ENCODE assay signal across 7 cellular contexts in the genomic region with DNA sequence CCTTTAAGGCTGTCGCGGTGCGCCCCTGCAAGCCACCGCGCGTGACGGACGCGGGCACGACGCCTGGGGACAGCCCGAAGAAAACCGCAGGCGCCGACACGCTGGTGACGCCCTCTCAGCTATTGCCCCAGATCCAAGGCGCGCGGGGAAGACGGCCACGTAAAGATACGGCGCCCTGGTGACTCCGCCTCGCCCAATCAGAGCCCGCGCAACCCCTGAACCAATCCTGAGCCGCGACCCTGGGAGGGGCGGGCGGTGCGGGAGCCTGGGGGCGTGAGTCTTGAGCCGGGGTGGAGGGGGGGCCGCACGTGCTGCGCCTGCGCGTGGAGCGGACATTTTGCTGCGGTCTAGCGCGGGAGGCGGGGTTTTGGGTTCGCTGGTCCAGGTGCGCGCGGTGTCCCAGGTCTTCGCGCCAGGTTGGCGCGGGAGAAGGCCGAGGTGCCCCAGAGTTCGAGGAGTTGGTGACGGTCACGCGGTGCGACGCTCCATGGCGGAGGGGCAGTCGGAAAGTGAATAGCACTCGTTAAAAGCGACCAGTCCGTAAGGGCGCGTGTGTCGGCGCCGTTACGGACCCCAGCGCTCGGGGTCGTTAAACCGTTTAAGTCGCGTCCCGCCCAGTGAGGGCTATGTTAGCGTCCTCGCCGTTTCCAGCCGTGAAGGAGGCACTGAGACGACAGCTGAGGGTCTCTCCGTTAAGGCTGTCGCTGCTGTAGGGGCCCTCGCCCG.
DNase-seq lines count a peak whose midpoint lies in the region; ATAC-seq lines count a peak whose summit lies in the region.

No MANE protein-coding gene starts in this region.

- peak; percentile 82 for ATAC-seq in GM18508 (IDR thresholded peaks at IDR 0.05; ENCODE audit: insufficient read depth, unreplicated experiment)
- peak; percentile 99 for ATAC-seq in HG02981 (IDR thresholded peaks at IDR 0.05; ENCODE audit: unreplicated experiment)

- DNase-seq in NCI-H2029 (lab: John Stamatoyannopoulos, UW) (peak; percentile 96), T-helper 9 cell (peak; percentile 97), astrocyte of the hippocampus (ENCODE audit: low read depth, low spot score) (peak; percentile 99), hippocampal formation (lab: John Stamatoyannopoulos, UW) (peak; percentile 94 to 97), retina (peak; percentile 96)

Comparison
In these comparisons a context has a peak if more than half of its experiments do, and no peak if none do; other contexts are left out.
1. Peak in every context shown above with its lines: DNase-seq and ATAC-seq.